8 cellular contexts compared by ENCODE assay signal in the genomic region with DNA sequence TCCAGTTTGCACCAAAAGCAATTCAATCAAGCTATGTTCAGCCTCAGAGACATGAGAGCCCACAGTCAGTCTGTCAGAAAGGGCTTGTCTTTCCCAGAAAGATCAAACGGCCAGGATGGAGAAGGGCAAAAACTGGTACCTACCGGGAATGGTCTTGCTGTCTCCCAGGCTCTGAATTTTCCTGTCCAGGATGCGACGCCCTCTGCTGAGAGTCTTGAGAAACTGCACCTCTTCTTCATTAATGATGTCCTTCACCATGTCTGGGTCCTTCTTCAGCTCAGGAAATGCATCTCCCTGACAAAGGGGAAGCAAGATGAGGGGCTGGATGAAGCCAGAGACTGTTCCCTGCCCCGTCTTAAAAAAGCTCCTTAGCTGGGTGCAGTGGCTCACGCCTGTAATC. TPM values are rescaled to one million over a fixed set of nuclear protein-coding genes. Genes with fewer than 3 reads are reported as not detected.
DNase-seq lines count a peak whose midpoint lies in the region; ATAC-seq and TF ChIP-seq lines count a peak whose summit lies in the region.

No MANE protein-coding gene starts in this region.

- H3K36me3 Mint-ChIP-seq in nephron (ENCODE audit: low read depth) = peaks cover 69% of the 10 kb centered on the region

- in situ Hi-C loops in G401 (cut with HindIII; ENCODE audit: low sequenced_read_pairs) = no loop called here

- H3K27ac ChIP-seq in colonic mucosa = no peak overlapping the region

- DNase-seq in AG10803 (ENCODE audit: low read depth) (peak; percentile 43), G401 (ENCODE audit: low spot score) (peak; percentile 59), NCI-H82 treated with DMSO at 0.1 percent for 48 hours (lab: John Stamatoyannopoulos, UW; ENCODE audit: unreplicated experiment) (peak; percentile 20), colonic mucosa (no peak), dedifferentiated amniotic fluid mesenchymal stem cell (ENCODE audit: extremely low spot score) (no peak)
- DNase-seq in effector CD8-positive, alpha-beta T cell (lab: John Stamatoyannopoulos, UW) = no peak

- no peak overlapping the region for H3K4me3 Mint-ChIP-seq in nephron

- H3K4me3 ChIP-seq in AG10803 (ENCODE audit: low read length) (no peak overlapping the region), colonic mucosa (no peak overlapping the region)

- no peaks in the 10 kb centered on the region for H3K9me3 ChIP-seq in colonic mucosa

- H3K36me3 ChIP-seq in colonic mucosa = peaks cover 8% of the 10 kb centered on the region

- no peak overlapping the region for H3K9ac ChIP-seq in colonic mucosa (ENCODE audit: low read depth in 2 of 2, low read length in 2 of 2)

- H3K27me3 Mint-ChIP-seq in nephron (ENCODE audit: low read depth) = no peaks in the 10 kb centered on the region

- intact Hi-C loops in colonic mucosa (cut with DNase I) = no loop called here

- no peak overlapping the region for H3K27ac Mint-ChIP-seq in nephron

- H3K9me3 Mint-ChIP-seq in nephron = no peaks in the 10 kb centered on the region

- no peak for ATAC-seq in HG03139 (IDR thresholded peaks at IDR 0.05; ENCODE audit: unreplicated experiment)

- TF ChIP-seq CTCF in AG10803 (conservative IDR thresholded peaks at IDR 0.05; ENCODE audit: low read length) (peak; percentile 64), colonic mucosa (IDR thresholded peaks at IDR 0.05) (peak; percentile 75), nephron (IDR thresholded peaks at IDR 0.05; ENCODE audit: unreplicated experiment in 3 of 3) (peak; percentile 41 to 57 (median 43))

- no peaks in the 10 kb centered on the region for H3K4me1 ChIP-seq in colonic mucosa

- H3K27me3 ChIP-seq in colonic mucosa = no peaks in the 10 kb centered on the region

- no peaks in the 10 kb centered on the region for H3K4me1 Mint-ChIP-seq in nephron

RNA-seq across cellular contexts. Expression of gene EXOSC6, which starts 15.8 kb away (rescaled TPM):
- total RNA-seq in G401 (2014; rRNA removed; shearing (Covaris generic)) = 29.6 and 37.5 TPM in 2 replicates
- 10 to 100 TPM; 12.2 to 20.0 TPM for total RNA-seq in colonic mucosa

RNA-seq across cellular contexts. Expression of gene AARS1, which starts 21.8 kb away (rescaled TPM):
- 73.5 and 95.4 TPM in 2 replicates for total RNA-seq in G401 (2014; rRNA removed; shearing (Covaris generic))
- 10 to 100 TPM; 45.3 to 97.8 TPM for total RNA-seq in colonic mucosa

RNA-seq across cellular contexts. Expression of gene DDX19B, which starts 31.5 kb away (rescaled TPM):
- 40.9 and 65.2 TPM in 2 replicates for total RNA-seq in G401 (2014; rRNA removed; shearing (Covaris generic))
- total RNA-seq in colonic mucosa = 10 to 100 TPM; 22.3 to 25.6 TPM

Comparison
In these comparisons a context has a peak if more than half of its experiments do, and no peak if none do; other contexts are left out.
1. DNase-seq: peak in AG10803 (single experiment), G401 (single experiment) and NCI-H82 treated with DMSO at 0.1 percent for 48 hours (single experiment); none in colonic mucosa (single experiment), effector CD8-positive, alpha-beta T cell (single experiment) and dedifferentiated amniotic fluid mesenchymal stem cell (single experiment).
2. Peak in every context shown above with its lines, with median percentiles within 50 percentile points of each other: CTCF ChIP-seq.